Comparison of ENCODE assay signal across 10 cellular contexts in the genomic region with DNA sequence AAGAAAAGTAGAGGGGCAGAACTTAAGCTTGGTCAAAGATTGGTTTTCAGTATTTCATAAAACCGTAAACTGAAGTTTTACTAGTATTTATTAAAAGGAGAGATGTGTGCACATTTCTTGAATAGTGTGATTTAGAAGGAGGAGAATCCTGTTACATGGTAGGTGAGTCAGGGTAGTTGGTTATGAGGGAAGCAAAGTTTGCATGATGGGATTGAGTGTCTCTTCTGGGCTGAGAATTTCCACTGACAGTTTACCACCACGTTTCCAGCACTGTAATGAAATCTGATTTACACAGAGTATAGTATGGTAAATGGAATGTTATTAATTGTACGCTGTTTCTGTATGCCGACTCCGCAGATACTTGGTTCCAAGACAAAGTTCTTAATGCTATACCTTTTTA. TPM values are rescaled to one million over a fixed set of nuclear protein-coding genes. Genes with fewer than 3 reads are reported as not detected.
A peak's percentile ranks its signal among the peaks of the same experiment; 100 is the strongest.
DNase-seq lines count a peak whose midpoint lies in the region; ATAC-seq and TF ChIP-seq lines count a peak whose summit lies in the region.
"Had no signal": no experiment of that assay in that cellular context is flagged by ENCODE, and none has a peak within 500 bp of the region (broad histone marks: within the 10 kb centered on the region; RNA-seq: fewer than 3 reads in every experiment).

No MANE protein-coding gene starts in this region.

- 20% methylated on average over 5 of the region's 5 CpGs for WGBS in HUES64

- H3K9ac ChIP-seq in HUES64 (ENCODE audit: low read depth, low read length), result peak overlapping the region; percentile 86; the same call in 1 of the 2 replicates

- TF ChIP-seq CTCF in AG04449 (IDR thresholded peaks at IDR 0.05; ENCODE audit: insufficient read depth, low read length, missing control alignments), result no peak
- no peak for TF ChIP-seq CTCF in coronary artery (IDR thresholded peaks at IDR 0.05)

- H3K9me3 ChIP-seq in HUES64 (ENCODE audit: insufficient read depth, low read depth, low read length), result no peaks in the 10 kb centered on the region

- peak overlapping the region; percentile 86 for H3K4me3 ChIP-seq in AG04449 (ENCODE audit: low read depth, low read length)
- H3K4me3 ChIP-seq in HUES64 (ENCODE audit: low read length), result peak overlapping the region; percentile 81
- H3K4me3 ChIP-seq in coronary artery, result peak overlapping the region; percentile 98
- H3K4me3 ChIP-seq: GM12878 had no signal

- H3K27ac ChIP-seq in HUES64 (ENCODE audit: low read depth, low read length), result no peak overlapping the region
- H3K27ac ChIP-seq in coronary artery, result no peak overlapping the region
- H3K27ac ChIP-seq: foreskin keratinocyte had no signal

- ATAC-seq in GM18870 (IDR thresholded peaks at IDR 0.05; ENCODE audit: unreplicated experiment) (no peak), GM18511 (IDR thresholded peaks at IDR 0.05; ENCODE audit: unreplicated experiment) (no peak)
- ATAC-seq: foreskin keratinocyte, GM12878 had no signal

- no peaks in the 10 kb centered on the region; the same call in 1 of the 2 replicates for H3K27me3 ChIP-seq in HUES64 (ENCODE audit: insufficient read depth, low read length)

- POLR2A ChIA-PET in AG04449 (lab: Yijun Ruan, JAX), result no interaction called here

- DNase-seq in AG04449 (ENCODE audit: low read depth, low spot score) (no peak), coronary artery (ENCODE audit: low spot score) (no peak), myocyte (ENCODE audit: low read depth) (peak; percentile 24), HuH-7 (ENCODE audit: low spot score) (no peak), DMS153 treated with DMSO at 0.1 percent for 48 hours (lab: John Stamatoyannopoulos, UW; ENCODE audit: unreplicated experiment) (no peak)

- peaks cover 55% of the 10 kb centered on the region for H3K4me1 ChIP-seq in HUES64 (ENCODE audit: insufficient read depth, low read length)
- H3K4me1 ChIP-seq: foreskin keratinocyte had no signal

- no peaks in the 10 kb centered on the region for H3K36me3 ChIP-seq in HUES64 (ENCODE audit: insufficient read depth, low read length)

- CTCF ChIA-PET in AG04449 (lab: Yijun Ruan, JAX), result no interaction called here

RNA-seq across cellular contexts. Expression of a gene that starts 1.6 kb away (rescaled TPM):
- polyA plus RNA-seq in HUES64 (2013, experiment 1 of 2), result 35.6 TPM
- 30.2 TPM for polyA plus RNA-seq in HUES64 (2013, experiment 2 of 2)
- total RNA-seq in myocyte, result 24.1 and 34.4 TPM in 2 replicates
- 19.1 TPM for polyA plus RNA-seq in myocyte (2012)
- polyA plus RNA-seq: GM12878 had no signal
